In the genomic region with DNA sequence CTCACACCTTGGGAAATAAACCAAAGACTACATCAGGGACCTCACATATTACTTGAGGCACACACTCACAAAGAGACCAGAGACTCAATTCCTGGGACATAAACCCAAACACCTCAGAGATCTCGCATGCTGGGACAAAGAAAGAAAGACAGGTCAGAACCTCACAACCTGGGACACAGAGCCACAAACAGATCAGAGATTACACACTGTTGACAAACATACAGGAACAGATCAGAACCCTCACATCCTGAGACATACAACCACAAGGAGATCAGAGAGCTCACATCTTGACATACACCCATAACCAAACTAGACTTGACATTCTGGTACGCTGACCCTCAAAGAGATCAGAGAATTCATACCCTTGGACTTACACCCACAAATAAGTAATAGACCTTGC, we compare ENCODE assay signal across 20 cellular contexts. TPM values are rescaled to one million over a fixed set of nuclear protein-coding genes. Genes with fewer than 3 reads are reported as not detected.
DNase-seq lines count a peak whose midpoint lies in the region; ATAC-seq and TF ChIP-seq lines count a peak whose summit lies in the region.
"Had no signal": no experiment of that assay in that cellular context is flagged by ENCODE, and none has a peak within 500 bp of the region (broad histone marks: within the 10 kb centered on the region; RNA-seq: fewer than 3 reads in every experiment).

No MANE protein-coding gene starts in this region.

- POLR2A ChIA-PET in activated CD8-positive, alpha-beta T cell treated with anti-CD3 and anti-CD28 coated beads for 36 hours (lab: Charles Lee): interaction anchor here (1.5 to 2.0 kb wide), 3 partner anchors 10 to 22 kb away, joined by 4 to 14 read pairs (median 5); no protein-coding TSS in a partner anchor

- H3K36me3 Mint-ChIP-seq in activated CD8-positive, alpha-beta memory T cell treated with anti-CD3 and anti-CD28 coated beads, Interleukin-2, amount 10 ng/mL, durations not matched to agents 7 days and 5 days: peaks cover 40% of the 10 kb centered on the region
- H3K36me3 Mint-ChIP-seq in activated CD8-positive, alpha-beta T cell treated with anti-CD3 and anti-CD28 coated beads for 36 hours (ENCODE audit: low read depth): peaks cover 13% of the 10 kb centered on the region
- no peaks in the 10 kb centered on the region for H3K36me3 Mint-ChIP-seq in glutamatergic neuron (ENCODE audit: unreplicated experiment)
- H3K36me3 Mint-ChIP-seq: brain had no signal

- DNase-seq in activated CD8-positive, alpha-beta memory T cell treated with anti-CD3 and anti-CD28 coated beads, Interleukin-2, amount 10 ng/mL, durations not matched to agents 7 days and 5 days: no peak
- no peak for DNase-seq in activated CD8-positive, alpha-beta memory T cell treated with anti-CD3 and anti-CD28 coated beads, Interleukin-2, amount 50 U/mL, for 4 hours
- no peak for DNase-seq in activated CD8-positive, alpha-beta T cell treated with anti-CD3 and anti-CD28 coated beads for 36 hours
- no peak for DNase-seq in glutamatergic neuron
- DNase-seq in stimulated activated naive CD8-positive, alpha-beta T cell treated with anti-CD3 and anti-CD28 coated beads, Interleukin-15, Interleukin-2, amounts not matched to agents 100 U/mL and 50 U/mL, for 24 hours: no peak
- DNase-seq in heart right ventricle: no peak
- DNase-seq in upper lobe of right lung: no peak
- DNase-seq: colonic mucosa, DMS 273 treated with DMSO at 0.1 percent for 48 hours, head of caudate nucleus, NCI-H1092, NCI-H1930, NCI-H446, WERI-Rb-1 had no signal

- no peak for TF ChIP-seq CTCF in activated CD8-positive, alpha-beta T cell treated with anti-CD3 and anti-CD28 coated beads for 36 hours (IDR thresholded peaks at IDR 0.05)
- no peak for TF ChIP-seq CTCF in glutamatergic neuron (IDR thresholded peaks at IDR 0.05; ENCODE audit: partially characterized antibody, unreplicated experiment)
- TF ChIP-seq CTCF in heart right ventricle (IDR thresholded peaks at IDR 0.05): no peak
- no peak for TF ChIP-seq CTCF in upper lobe of right lung (IDR thresholded peaks at IDR 0.05)

- peaks cover 66% of the 10 kb centered on the region for H3K4me1 Mint-ChIP-seq in activated CD8-positive, alpha-beta memory T cell treated with anti-CD3 and anti-CD28 coated beads, Interleukin-2, amount 10 ng/mL, durations not matched to agents 7 days and 5 days
- peaks cover 78% of the 10 kb centered on the region for H3K4me1 Mint-ChIP-seq in activated CD8-positive, alpha-beta T cell treated with anti-CD3 and anti-CD28 coated beads for 36 hours (ENCODE audit: low read depth)
- H3K4me1 Mint-ChIP-seq in glutamatergic neuron (ENCODE audit: low read depth, unreplicated experiment): peaks cover 27% of the 10 kb centered on the region

- no peaks in the 10 kb centered on the region for H3K36me3 ChIP-seq in heart right ventricle
- no peaks in the 10 kb centered on the region for H3K36me3 ChIP-seq in upper lobe of right lung
- H3K36me3 ChIP-seq: colonic mucosa, Peyer's patch, WERI-Rb-1 had no signal

- peak overlapping the region; percentile 46 for H3K4me3 Mint-ChIP-seq in activated CD8-positive, alpha-beta memory T cell treated with anti-CD3 and anti-CD28 coated beads, Interleukin-2, amount 10 ng/mL, durations not matched to agents 7 days and 5 days
- peak overlapping the region; percentile 50 for H3K4me3 Mint-ChIP-seq in activated CD8-positive, alpha-beta T cell treated with anti-CD3 and anti-CD28 coated beads for 36 hours
- H3K4me3 Mint-ChIP-seq in glutamatergic neuron (ENCODE audit: unreplicated experiment): peak overlapping the region; percentile 75

- peak overlapping the region in 1 of 10 donors; percentile 42 for H3K27ac ChIP-seq in heart right ventricle
- H3K27ac ChIP-seq in upper lobe of right lung: no peak overlapping the region
- H3K27ac ChIP-seq: colonic mucosa, WERI-Rb-1 had no signal

- H3K4me3 ChIP-seq in heart right ventricle (no peak overlapping the region), upper lobe of right lung (no peak overlapping the region)
- H3K4me3 ChIP-seq: colonic mucosa, Peyer's patch, SJSA1 had no signal

- H3K4me1 ChIP-seq in heart right ventricle (peaks cover 0 to 8% (median 0%) of the 10 kb centered on the region in 9 donors), upper lobe of right lung (no peaks in the 10 kb centered on the region)
- H3K4me1 ChIP-seq: colonic mucosa, Peyer's patch had no signal

- H3K27ac Mint-ChIP-seq in activated CD8-positive, alpha-beta memory T cell treated with anti-CD3 and anti-CD28 coated beads, Interleukin-2, amount 10 ng/mL, durations not matched to agents 7 days and 5 days: peak overlapping the region; percentile 89
- H3K27ac Mint-ChIP-seq in activated CD8-positive, alpha-beta T cell treated with anti-CD3 and anti-CD28 coated beads for 36 hours: peak overlapping the region; percentile 93
- H3K27ac Mint-ChIP-seq in glutamatergic neuron (ENCODE audit: unreplicated experiment): peak overlapping the region; percentile 96

- CTCF ChIA-PET in activated CD8-positive, alpha-beta memory T cell treated with anti-CD3 and anti-CD28 coated beads, Interleukin-2, amount 10 ng/mL, durations not matched to agents 7 days and 5 days (lab: Charles Lee): no interaction called here
- CTCF ChIA-PET in activated CD8-positive, alpha-beta T cell treated with anti-CD3 and anti-CD28 coated beads for 36 hours (lab: Charles Lee): no interaction called here

- H3K27me3 Mint-ChIP-seq in activated CD8-positive, alpha-beta memory T cell treated with anti-CD3 and anti-CD28 coated beads, Interleukin-2, amount 10 ng/mL, durations not matched to agents 7 days and 5 days: no peaks in the 10 kb centered on the region
- no peaks in the 10 kb centered on the region for H3K27me3 Mint-ChIP-seq in activated CD8-positive, alpha-beta T cell treated with anti-CD3 and anti-CD28 coated beads for 36 hours
- peaks cover 26% of the 10 kb centered on the region for H3K27me3 Mint-ChIP-seq in glutamatergic neuron (ENCODE audit: unreplicated experiment)
- H3K27me3 Mint-ChIP-seq: brain had no signal

- no peaks in the 10 kb centered on the region for H3K9me3 ChIP-seq in heart right ventricle
- H3K9me3 ChIP-seq in upper lobe of right lung: no peaks in the 10 kb centered on the region
- H3K9me3 ChIP-seq: colonic mucosa, Peyer's patch, SJSA1 had no signal

- H3K27me3 ChIP-seq in heart right ventricle: no peaks in the 10 kb centered on the region
- H3K27me3 ChIP-seq in upper lobe of right lung: no peaks in the 10 kb centered on the region
- H3K27me3 ChIP-seq: colonic mucosa, Peyer's patch, SJSA1 had no signal

- H3K9me3 Mint-ChIP-seq in activated CD8-positive, alpha-beta memory T cell treated with anti-CD3 and anti-CD28 coated beads, Interleukin-2, amount 10 ng/mL, durations not matched to agents 7 days and 5 days (ENCODE audit: low read depth): peaks cover 9% of the 10 kb centered on the region
- H3K9me3 Mint-ChIP-seq in activated CD8-positive, alpha-beta T cell treated with anti-CD3 and anti-CD28 coated beads for 36 hours: no peaks in the 10 kb centered on the region
- H3K9me3 Mint-ChIP-seq in glutamatergic neuron (ENCODE audit: unreplicated experiment): peaks cover 17% of the 10 kb centered on the region

- intact Hi-C loops in activated CD8-positive, alpha-beta T cell treated with anti-CD3 and anti-CD28 coated beads for 36 hours (cut with micrococcal nuclease): no loop called here
- intact Hi-C loops in heart right ventricle (cut with DNase I): no loop called here
- intact Hi-C loops in upper lobe of right lung (cut with DNase I): no loop called here

- peak; percentile 54 for ATAC-seq in activated CD8-positive, alpha-beta memory T cell treated with anti-CD3 and anti-CD28 coated beads, Interleukin-2, amount 10 ng/mL, durations not matched to agents 7 days and 5 days
- ATAC-seq in activated CD8-positive, alpha-beta T cell treated with anti-CD3 and anti-CD28 coated beads for 36 hours: peak; percentile 18
- peak; percentile 7 for ATAC-seq in stimulated activated naive CD8-positive, alpha-beta T cell treated with anti-CD3 and anti-CD28 coated beads, Interleukin-15, Interleukin-2, amounts not matched to agents 100 U/mL and 50 U/mL, for 24 hours
- no peak for ATAC-seq in GM18502 (IDR thresholded peaks at IDR 0.05; ENCODE audit: poor library complexity, unreplicated experiment)
- ATAC-seq in heart right ventricle: no peak
- ATAC-seq in upper lobe of right lung: no peak

- WGBS in heart right ventricle, 2 donors: 92 to 98% methylated on average over 2 of the region's 2 CpGs

RNA-seq across cellular contexts. Expression of a gene that starts 17.3 kb away (rescaled TPM):
- 10 to 100 TPM; 40.1 to 41.4 TPM for total RNA-seq in activated CD8-positive, alpha-beta memory T cell treated with anti-CD3 and anti-CD28 coated beads, Interleukin-2, amount 10 ng/mL, durations not matched to agents 7 days and 5 days
- 10 to 100 TPM; 26.8 to 28.4 TPM for total RNA-seq in activated CD8-positive, alpha-beta T cell treated with anti-CD3 and anti-CD28 coated beads for 36 hours
- total RNA-seq in glutamatergic neuron (ENCODE audit: unreplicated experiment): 4.7 TPM
- total RNA-seq in heart right ventricle: 1 to 10 TPM; 2.2 to 5.6 (median 3.1) TPM
- 1 to 10 TPM; 1.4 to 4.6 TPM for polyA plus RNA-seq in heart right ventricle
- total RNA-seq in upper lobe of right lung: 3.0 TPM

RNA-seq across cellular contexts. Expression of a gene that starts 30.2 kb away (rescaled TPM):
- total RNA-seq in activated CD8-positive, alpha-beta memory T cell treated with anti-CD3 and anti-CD28 coated beads, Interleukin-2, amount 10 ng/mL, durations not matched to agents 7 days and 5 days: 100 to 1,000 TPM; 138 to 161 TPM
- total RNA-seq in activated CD8-positive, alpha-beta T cell treated with anti-CD3 and anti-CD28 coated beads for 36 hours: 10 to 100 TPM; 81.6 to 81.9 TPM
- total RNA-seq in glutamatergic neuron (ENCODE audit: unreplicated experiment) (2.6 TPM), heart right ventricle (10 to 100 TPM in 1 of 10 donors, 1 to 10 TPM in 8, under 1 TPM in 1; 0.86 to 14.3 (median 1.7) TPM), upper lobe of right lung (25.3 TPM)
- 1 to 10 TPM; 1.9 TPM for polyA plus RNA-seq in heart right ventricle
- total RNA-seq: SJSA1 had no signal

RNA-seq across cellular contexts. Expression of a gene that starts 47.7 kb away (rescaled TPM):
- not detected for total RNA-seq in activated CD8-positive, alpha-beta memory T cell treated with anti-CD3 and anti-CD28 coated beads, Interleukin-2, amount 10 ng/mL, durations not matched to agents 7 days and 5 days
- total RNA-seq in activated CD8-positive, alpha-beta T cell treated with anti-CD3 and anti-CD28 coated beads for 36 hours: not detected
- total RNA-seq in glutamatergic neuron (ENCODE audit: unreplicated experiment): not detected
- total RNA-seq in heart right ventricle: not detected
- polyA plus RNA-seq in heart right ventricle: not detected
- total RNA-seq in upper lobe of right lung: 2.6 TPM
- total RNA-seq: fibroblast of lung, SJSA1 had no signal
- polyA plus RNA-seq: BJ, fibroblast of lung had no signal

Comparison
In these comparisons a context has a peak if more than half of its experiments do, and no peak if none do; other contexts are left out.
1. ATAC-seq: peak in activated CD8-positive, alpha-beta memory T cell treated with anti-CD3 and anti-CD28 coated beads, Interleukin-2, amount 10 ng/mL, durations not matched to agents 7 days and 5 days (single experiment), activated CD8-positive, alpha-beta T cell treated with anti-CD3 and anti-CD28 coated beads for 36 hours (single experiment) and stimulated activated naive CD8-positive, alpha-beta T cell treated with anti-CD3 and anti-CD28 coated beads, Interleukin-15, Interleukin-2, amounts not matched to agents 100 U/mL and 50 U/mL, for 24 hours (single experiment); none in GM18502 (single experiment), heart right ventricle (0 of 8) and upper lobe of right lung (single experiment).
2. Peak in every context shown above with its lines, with median percentiles within 50 percentile points of each other: H3K27ac Mint-ChIP-seq and H3K4me3 Mint-ChIP-seq.